Comparison of ENCODE assay signal across 11 cellular contexts in the genomic region with DNA sequence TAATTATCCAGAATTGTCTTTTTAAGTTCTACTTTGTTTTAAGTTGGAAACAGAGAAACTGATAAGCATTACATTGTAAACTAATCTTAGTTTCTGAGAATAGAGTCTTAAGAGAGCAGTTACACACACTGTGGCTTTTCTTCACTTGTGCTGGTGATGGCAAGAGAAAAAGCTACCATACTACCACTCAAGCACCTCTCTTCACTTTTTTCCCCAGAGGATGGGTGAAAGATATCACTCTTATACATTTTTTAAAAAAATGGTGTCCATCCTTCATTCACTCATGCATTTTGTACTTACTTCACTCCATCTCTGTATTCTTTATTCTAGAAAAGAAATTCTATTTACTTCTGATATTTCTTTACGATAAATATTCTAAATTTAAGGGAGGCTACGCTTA. TPM values are rescaled to one million over a fixed set of nuclear protein-coding genes. Genes with fewer than 3 reads are reported as not detected.
"Had no signal": no experiment of that assay in that cellular context is flagged by ENCODE, and none has a peak within 500 bp of the region (broad histone marks: within the 10 kb centered on the region; RNA-seq: fewer than 3 reads in every experiment).

No MANE protein-coding gene starts in this region.

- H3K4me3 Mint-ChIP-seq: IgD-negative memory B cell had no signal

- H3K4me2 ChIP-seq: KMS-11 had no signal

- H3K27me3 Mint-ChIP-seq: IgD-negative memory B cell had no signal

- H3K4me3 ChIP-seq: K562 had no signal

- H3K27ac Mint-ChIP-seq: IgD-negative memory B cell had no signal

- H3K27ac ChIP-seq: HL-60, KMS-11 had no signal

- ATAC-seq: HepG2, K562 had no signal

- DNase-seq: IMR-90, KBM-7, KG1 had no signal

- FAIRE-seq: HepG2, HTR-8/SVneo, K562 had no signal

- H3K4me1 Mint-ChIP-seq: IgD-negative memory B cell had no signal

- H3K36me3 Mint-ChIP-seq: IgD-negative memory B cell had no signal

- H3K9ac ChIP-seq: KMS-11 had no signal

RNA-seq across cellular contexts. Expression of gene GRID2, which starts 42.5 kb away (rescaled TPM):
- total RNA-seq: HepG2, HT-29, HT1080 had no signal
- polyA plus RNA-seq: HepG2, IgD-negative memory B cell, IMR-90, K562 had no signal
